Comparison of ENCODE assay signal across 1 cellular context in the genomic region with DNA sequence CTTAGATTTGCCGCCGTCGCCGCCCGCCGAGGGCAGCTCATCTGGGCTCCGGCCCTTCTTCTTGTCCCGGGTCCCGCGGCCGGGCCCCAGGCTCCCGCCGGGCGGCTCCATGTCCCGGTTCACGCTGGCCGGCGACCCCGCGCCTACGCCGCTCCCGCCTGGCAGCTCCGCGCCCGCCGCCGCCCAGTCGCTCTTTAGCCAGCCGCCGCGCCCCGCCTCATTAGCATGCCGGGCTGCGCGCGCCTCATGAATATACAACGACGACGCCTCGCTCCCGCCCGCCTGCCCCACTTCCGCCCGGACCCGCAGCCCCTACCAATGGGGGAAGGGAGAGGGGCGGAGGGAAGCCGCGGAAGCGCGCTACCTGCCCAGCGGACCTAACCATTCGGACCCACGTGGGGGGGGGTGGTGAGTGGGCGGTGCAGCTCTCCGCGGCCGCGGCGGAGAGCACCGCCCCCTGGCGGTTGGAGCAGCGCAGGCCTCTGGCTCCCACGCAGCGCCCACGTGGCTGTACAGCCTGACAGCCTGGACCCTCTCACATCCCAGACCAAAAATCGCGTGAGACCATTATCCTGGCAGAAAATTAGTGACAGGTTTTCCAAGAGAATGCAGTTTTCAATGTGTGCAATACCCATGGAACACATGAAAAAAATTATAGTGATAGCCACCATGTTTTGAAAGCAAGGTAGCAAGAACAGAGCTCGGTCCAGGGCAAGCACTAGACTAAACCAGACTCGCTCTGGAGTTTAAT.
A peak's percentile ranks its signal among the peaks of the same experiment; 100 is the strongest.
TF ChIP-seq lines count a peak whose summit lies in the region.

A gene (minus strand): TSS at position 197 of the 751 bp plus-strand sequence. CDS start 86 bp downstream, at position 111.

TF ChIP-seq in HepG2, 621 proteins besides CTCF, POLR2A, EP300 and RAD21 (continued from another document and continues in another):
- TF ChIP-seq, protein P1, sequence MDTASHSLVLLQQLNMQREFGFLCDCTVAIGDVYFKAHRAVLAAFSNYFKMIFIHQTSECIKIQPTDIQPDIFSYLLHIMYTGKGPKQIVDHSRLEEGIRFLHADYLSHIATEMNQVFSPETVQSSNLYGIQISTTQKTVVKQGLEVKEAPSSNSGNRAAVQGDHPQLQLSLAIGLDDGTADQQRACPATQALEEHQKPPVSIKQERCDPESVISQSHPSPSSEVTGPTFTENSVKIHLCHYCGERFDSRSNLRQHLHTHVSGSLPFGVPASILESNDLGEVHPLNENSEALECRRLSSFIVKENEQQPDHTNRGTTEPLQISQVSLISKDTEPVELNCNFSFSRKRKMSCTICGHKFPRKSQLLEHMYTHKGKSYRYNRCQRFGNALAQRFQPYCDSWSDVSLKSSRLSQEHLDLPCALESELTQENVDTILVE (CRISPR knock-in tag; IDR thresholded peaks at IDR 0.05): peak; percentile 57; the same call in 1 of the 2 replicates
- no peak for TF ChIP-seq NCOA1 (CRISPR knock-in tag; IDR thresholded peaks at IDR 0.05)
- TF ChIP-seq HNRNPH1 (optimal IDR thresholded peaks at IDR 0.05; ENCODE audit: low read depth, low read length): no peak
- TF ChIP-seq, protein P2, sequence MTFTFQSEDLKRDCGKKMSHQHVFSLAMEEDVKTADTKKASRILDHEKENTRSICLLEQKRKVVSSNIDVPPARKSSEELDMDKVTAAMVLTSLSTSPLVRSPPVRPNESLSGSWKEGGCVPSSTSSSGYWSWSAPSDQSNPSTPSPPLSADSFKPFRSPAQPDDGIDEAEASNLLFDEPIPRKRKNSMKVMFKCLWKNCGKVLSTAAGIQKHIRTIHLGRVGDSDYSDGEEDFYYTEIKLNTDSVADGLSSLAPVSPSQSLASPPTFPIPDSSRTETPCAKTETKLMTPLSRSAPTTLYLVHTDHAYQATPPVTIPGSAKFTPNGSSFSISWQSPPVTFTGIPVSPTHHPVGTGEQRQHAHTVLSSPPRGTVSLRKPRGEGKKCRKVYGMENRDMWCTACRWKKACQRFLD (CRISPR knock-in tag; IDR thresholded peaks at IDR 0.05; ENCODE audit: borderline replicate concordance): no peak
- TF ChIP-seq, protein P3, sequence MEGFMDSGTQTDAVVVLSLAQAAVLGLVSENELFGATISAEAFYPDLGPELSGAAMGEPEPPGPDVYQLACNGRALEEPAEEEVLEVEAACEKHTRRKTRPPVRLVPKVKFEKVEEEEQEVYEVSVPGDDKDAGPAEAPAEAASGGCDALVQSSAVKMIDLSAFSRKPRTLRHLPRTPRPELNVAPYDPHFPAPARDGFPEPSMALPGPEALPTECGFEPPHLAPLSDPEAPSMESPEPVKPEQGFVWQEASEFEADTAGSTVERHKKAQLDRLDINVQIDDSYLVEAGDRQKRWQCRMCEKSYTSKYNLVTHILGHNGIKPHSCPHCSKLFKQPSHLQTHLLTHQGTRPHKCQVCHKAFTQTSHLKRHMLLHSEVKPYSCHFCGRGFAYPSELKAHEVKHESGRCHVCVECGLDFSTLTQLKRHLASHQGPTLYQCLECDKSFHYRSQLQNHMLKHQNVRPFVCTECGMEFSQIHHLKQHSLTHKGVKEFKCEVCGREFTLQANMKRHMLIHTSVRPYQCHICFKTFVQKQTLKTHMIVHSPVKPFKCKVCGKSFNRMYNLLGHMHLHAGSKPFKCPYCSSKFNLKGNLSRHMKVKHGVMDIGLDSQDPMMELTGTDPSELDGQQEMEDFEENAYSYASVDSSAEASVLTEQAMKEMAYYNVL (CRISPR knock-in tag; IDR thresholded peaks at IDR 0.05; ENCODE audit: borderline replicate concordance): peak; percentile 80; the same call in 1 of the 2 replicates
- TF ChIP-seq, protein P4, sequence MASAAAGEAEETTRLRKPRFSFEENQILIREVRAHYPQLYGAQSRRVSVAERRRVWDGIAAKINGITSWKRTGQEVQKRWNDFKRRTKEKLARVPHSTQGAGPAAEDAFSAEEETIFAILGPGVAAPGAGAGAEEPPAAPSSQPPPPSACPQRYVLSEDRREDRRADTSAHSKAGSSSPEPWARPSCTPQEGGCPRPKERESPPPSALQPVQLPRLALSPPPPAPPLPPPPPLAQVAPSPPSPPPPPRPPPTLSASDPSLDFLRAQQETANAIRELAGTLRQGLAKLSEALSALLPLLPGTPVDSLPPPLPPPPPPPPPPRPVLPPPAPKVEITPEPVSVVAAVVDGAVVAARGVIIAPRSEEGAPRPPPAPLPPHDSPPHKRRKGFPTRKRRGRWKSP (CRISPR knock-in tag; IDR thresholded peaks at IDR 0.05): peak; percentile 94
- no peak for TF ChIP-seq SNRNP70 (IDR thresholded peaks at IDR 0.05; ENCODE audit: low read depth, low read length)
- TF ChIP-seq PRPF4 (IDR thresholded peaks at IDR 0.05; ENCODE audit: low read depth, low read length, poor library complexity, severe bottlenecking): no peak
- TF ChIP-seq, protein P5, sequence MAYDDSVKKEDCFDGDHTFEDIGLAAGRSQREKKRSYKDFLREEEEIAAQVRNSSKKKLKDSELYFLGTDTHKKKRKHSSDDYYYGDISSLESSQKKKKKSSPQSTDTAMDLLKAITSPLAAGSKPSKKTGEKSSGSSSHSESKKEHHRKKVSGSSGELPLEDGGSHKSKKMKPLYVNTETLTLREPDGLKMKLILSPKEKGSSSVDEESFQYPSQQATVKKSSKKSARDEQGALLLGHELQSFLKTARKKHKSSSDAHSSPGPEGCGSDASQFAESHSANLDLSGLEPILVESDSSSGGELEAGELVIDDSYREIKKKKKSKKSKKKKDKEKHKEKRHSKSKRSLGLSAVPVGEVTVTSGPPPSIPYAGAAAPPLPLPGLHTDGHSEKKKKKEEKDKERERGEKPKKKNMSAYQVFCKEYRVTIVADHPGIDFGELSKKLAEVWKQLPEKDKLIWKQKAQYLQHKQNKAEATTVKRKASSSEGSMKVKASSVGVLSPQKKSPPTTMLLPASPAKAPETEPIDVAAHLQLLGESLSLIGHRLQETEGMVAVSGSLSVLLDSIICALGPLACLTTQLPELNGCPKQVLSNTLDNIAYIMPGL (CRISPR knock-in tag; IDR thresholded peaks at IDR 0.05; ENCODE audit: borderline replicate concordance in 1 of 2, low read depth in 1 of 2): peak; percentile 76 to 81; a peak in 3 of 4 replicates
- TF ChIP-seq, protein P6, sequence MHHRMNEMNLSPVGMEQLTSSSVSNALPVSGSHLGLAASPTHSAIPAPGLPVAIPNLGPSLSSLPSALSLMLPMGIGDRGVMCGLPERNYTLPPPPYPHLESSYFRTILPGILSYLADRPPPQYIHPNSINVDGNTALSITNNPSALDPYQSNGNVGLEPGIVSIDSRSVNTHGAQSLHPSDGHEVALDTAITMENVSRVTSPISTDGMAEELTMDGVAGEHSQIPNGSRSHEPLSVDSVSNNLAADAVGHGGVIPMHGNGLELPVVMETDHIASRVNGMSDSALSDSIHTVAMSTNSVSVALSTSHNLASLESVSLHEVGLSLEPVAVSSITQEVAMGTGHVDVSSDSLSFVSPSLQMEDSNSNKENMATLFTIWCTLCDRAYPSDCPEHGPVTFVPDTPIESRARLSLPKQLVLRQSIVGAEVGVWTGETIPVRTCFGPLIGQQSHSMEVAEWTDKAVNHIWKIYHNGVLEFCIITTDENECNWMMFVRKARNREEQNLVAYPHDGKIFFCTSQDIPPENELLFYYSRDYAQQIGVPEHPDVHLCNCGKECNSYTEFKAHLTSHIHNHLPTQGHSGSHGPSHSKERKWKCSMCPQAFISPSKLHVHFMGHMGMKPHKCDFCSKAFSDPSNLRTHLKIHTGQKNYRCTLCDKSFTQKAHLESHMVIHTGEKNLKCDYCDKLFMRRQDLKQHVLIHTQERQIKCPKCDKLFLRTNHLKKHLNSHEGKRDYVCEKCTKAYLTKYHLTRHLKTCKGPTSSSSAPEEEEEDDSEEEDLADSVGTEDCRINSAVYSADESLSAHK (CRISPR knock-in tag; IDR thresholded peaks at IDR 0.05; ENCODE audit: borderline replicate concordance): no peak
- TF ChIP-seq, protein P7, sequence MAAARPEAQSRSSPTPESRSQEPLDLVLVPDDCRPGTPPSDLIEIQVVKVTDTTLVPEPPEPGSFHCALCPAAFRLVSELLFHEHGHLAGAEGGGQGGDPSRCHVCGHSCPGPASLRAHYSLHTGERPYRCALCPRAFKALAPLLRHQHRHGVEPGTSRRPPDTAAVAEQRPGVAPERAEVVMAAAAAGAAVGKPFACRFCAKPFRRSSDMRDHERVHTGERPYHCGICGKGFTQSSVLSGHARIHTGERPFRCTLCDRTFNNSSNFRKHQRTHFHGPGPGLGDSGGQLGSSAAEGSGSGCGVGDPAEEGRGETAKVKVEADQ (CRISPR knock-in tag; IDR thresholded peaks at IDR 0.05; ENCODE audit: borderline replicate concordance): no peak
- no peak for TF ChIP-seq ZNF432 (CRISPR knock-in tag; IDR thresholded peaks at IDR 0.05; ENCODE audit: borderline replicate concordance)
- TF ChIP-seq, protein P8, sequence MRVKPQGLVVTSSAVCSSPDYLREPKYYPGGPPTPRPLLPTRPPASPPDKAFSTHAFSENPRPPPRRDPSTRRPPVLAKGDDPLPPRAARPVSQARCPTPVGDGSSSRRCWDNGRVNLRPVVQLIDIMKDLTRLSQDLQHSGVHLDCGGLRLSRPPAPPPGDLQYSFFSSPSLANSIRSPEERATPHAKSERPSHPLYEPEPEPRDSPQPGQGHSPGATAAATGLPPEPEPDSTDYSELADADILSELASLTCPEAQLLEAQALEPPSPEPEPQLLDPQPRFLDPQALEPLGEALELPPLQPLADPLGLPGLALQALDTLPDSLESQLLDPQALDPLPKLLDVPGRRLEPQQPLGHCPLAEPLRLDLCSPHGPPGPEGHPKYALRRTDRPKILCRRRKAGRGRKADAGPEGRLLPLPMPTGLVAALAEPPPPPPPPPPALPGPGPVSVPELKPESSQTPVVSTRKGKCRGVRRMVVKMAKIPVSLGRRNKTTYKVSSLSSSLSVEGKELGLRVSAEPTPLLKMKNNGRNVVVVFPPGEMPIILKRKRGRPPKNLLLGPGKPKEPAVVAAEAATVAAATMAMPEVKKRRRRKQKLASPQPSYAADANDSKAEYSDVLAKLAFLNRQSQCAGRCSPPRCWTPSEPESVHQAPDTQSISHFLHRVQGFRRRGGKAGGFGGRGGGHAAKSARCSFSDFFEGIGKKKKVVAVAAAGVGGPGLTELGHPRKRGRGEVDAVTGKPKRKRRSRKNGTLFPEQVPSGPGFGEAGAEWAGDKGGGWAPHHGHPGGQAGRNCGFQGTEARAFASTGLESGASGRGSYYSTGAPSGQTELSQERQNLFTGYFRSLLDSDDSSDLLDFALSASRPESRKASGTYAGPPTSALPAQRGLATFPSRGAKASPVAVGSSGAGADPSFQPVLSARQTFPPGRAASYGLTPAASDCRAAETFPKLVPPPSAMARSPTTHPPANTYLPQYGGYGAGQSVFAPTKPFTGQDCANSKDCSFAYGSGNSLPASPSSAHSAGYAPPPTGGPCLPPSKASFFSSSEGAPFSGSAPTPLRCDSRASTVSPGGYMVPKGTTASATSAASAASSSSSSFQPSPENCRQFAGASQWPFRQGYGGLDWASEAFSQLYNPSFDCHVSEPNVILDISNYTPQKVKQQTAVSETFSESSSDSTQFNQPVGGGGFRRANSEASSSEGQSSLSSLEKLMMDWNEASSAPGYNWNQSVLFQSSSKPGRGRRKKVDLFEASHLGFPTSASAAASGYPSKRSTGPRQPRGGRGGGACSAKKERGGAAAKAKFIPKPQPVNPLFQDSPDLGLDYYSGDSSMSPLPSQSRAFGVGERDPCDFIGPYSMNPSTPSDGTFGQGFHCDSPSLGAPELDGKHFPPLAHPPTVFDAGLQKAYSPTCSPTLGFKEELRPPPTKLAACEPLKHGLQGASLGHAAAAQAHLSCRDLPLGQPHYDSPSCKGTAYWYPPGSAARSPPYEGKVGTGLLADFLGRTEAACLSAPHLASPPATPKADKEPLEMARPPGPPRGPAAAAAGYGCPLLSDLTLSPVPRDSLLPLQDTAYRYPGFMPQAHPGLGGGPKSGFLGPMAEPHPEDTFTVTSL (CRISPR knock-in tag; IDR thresholded peaks at IDR 0.05; ENCODE audit: borderline replicate concordance): peak; percentile 69; the same call in 1 of the 2 replicates
- TF ChIP-seq ZBTB7A (CRISPR knock-in tag; IDR thresholded peaks at IDR 0.05): no peak
- peak; percentile 86; the same call in 1 of the 2 replicates for TF ChIP-seq ZMAT3 (CRISPR knock-in tag; conservative IDR thresholded peaks at IDR 0.05)
- TF ChIP-seq ZNF552 (CRISPR knock-in tag; IDR thresholded peaks at IDR 0.05; ENCODE audit: borderline replicate concordance): 0 out of 2 replicates have a peak, but pooled peaks have one; percentile 65
- TF ChIP-seq ZNF180 (CRISPR knock-in tag; IDR thresholded peaks at IDR 0.05; ENCODE audit: borderline replicate concordance, low read depth): no peak
- TF ChIP-seq ZNF749 (CRISPR knock-in tag; IDR thresholded peaks at IDR 0.05; ENCODE audit: borderline replicate concordance): peak; percentile 79; the same call in 1 of the 2 replicates
- peak; percentile 74 for TF ChIP-seq TOE1 (CRISPR knock-in tag; IDR thresholded peaks at IDR 0.05)
- no peak for TF ChIP-seq RELA (CRISPR knock-in tag; IDR thresholded peaks at IDR 0.05)
- TF ChIP-seq HNRNPUL1 (IDR thresholded peaks at IDR 0.05; ENCODE audit: low read depth, low read length): peak; percentile 48; the same call in 1 of the 2 replicates
- TF ChIP-seq, protein P9, sequence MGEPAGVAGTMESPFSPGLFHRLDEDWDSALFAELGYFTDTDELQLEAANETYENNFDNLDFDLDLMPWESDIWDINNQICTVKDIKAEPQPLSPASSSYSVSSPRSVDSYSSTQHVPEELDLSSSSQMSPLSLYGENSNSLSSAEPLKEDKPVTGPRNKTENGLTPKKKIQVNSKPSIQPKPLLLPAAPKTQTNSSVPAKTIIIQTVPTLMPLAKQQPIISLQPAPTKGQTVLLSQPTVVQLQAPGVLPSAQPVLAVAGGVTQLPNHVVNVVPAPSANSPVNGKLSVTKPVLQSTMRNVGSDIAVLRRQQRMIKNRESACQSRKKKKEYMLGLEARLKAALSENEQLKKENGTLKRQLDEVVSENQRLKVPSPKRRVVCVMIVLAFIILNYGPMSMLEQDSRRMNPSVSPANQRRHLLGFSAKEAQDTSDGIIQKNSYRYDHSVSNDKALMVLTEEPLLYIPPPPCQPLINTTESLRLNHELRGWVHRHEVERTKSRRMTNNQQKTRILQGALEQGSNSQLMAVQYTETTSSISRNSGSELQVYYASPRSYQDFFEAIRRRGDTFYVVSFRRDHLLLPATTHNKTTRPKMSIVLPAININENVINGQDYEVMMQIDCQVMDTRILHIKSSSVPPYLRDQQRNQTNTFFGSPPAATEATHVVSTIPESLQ (CRISPR knock-in tag; conservative IDR thresholded peaks at IDR 0.05): no peak; the same call in 1 of the 2 replicates
- no peak for TF ChIP-seq GTF2F1 (IDR thresholded peaks at IDR 0.05; ENCODE audit: low read length)
- 0 out of 2 replicates have a peak, but pooled peaks have one; percentile 21 for TF ChIP-seq AKAP8 (CRISPR knock-in tag; IDR thresholded peaks at IDR 0.05)
